Comparison of ENCODE assay signal across 23 cellular contexts in the genomic region with DNA sequence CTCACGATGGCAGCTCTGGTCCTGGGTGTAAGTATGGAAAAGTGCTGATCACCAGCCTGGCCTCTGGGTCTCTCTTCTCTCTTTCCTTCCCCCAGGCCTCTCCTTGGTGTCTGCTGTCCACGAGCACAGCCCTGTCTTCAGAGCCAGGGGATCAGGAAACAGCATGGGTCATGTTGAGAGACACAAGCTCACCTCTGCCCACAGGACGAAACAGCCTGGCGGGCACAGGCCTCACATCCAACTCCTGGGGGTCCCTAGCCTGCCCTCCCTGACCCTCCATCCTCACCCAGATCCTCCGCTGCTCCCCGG.
"Had no signal": no experiment of that assay in that cellular context is flagged by ENCODE, and none has a peak within 500 bp of the region (broad histone marks: within the 10 kb centered on the region; RNA-seq: fewer than 3 reads in every experiment).

No MANE protein-coding gene starts in this region.

- H3K9me3 Mint-ChIP-seq: activated CD8-positive, alpha-beta T cell treated with anti-CD3 and anti-CD28 coated beads for 36 hours had no signal

- H3K36me3 ChIP-seq: adrenal gland, Peyer's patch, SJCRH30 had no signal

- H3K4me2 ChIP-seq: KMS-11, SK-N-SH had no signal

- DNase-seq: activated CD4-positive, alpha-beta T cell treated with anti-CD3 and anti-CD28 coated beads for 4 hours; activated CD8-positive, alpha-beta memory T cell treated with anti-CD3 and anti-CD28 coated beads, Interleukin-2, amount 50 U/mL, for 4 hours; activated CD8-positive, alpha-beta T cell treated with anti-CD3 and anti-CD28 coated beads for 36 hours; activated naive CD4-positive, alpha-beta T cell treated with anti-CD3 and anti-CD28 coated beads, Interleukin-2, amount 50 U/mL, for 16 hours; activated naive CD8-positive, alpha-beta T cell treated with anti-CD3 and anti-CD28 coated beads, Interleukin-2, amount 10 ng/mL, durations not matched to agents 7 days and 5 days; aorta; central memory CD4-positive, alpha-beta T cell; NCI-H1092 treated with DMSO at 0.1 percent for 48 hours; NCI-H1436; NCI-H187; NCI-H2081; NCI-H510A treated with DMSO at 0.1 percent for 48 hours; NK-92 treated with Interleukin-12 subunit alpha and Interleukin-12 subunit beta, amount 100 ng/mL, for 24 hours; OCI-M1; Peyer's patch; Right ventricle myocardium superior; SJCRH30; SK-N-SH; T-helper 1 cell had no signal

- H3K36me3 Mint-ChIP-seq: activated naive CD8-positive, alpha-beta T cell treated with anti-CD3 and anti-CD28 coated beads, Interleukin-2, amount 10 ng/mL, durations not matched to agents 7 days and 5 days had no signal

- H3K4me1 Mint-ChIP-seq: activated naive CD8-positive, alpha-beta T cell treated with anti-CD3 and anti-CD28 coated beads, Interleukin-2, amount 10 ng/mL, durations not matched to agents 7 days and 5 days had no signal

- H3K4me3 ChIP-seq: adrenal gland, Peyer's patch, SJCRH30 had no signal

- H3K4me3 Mint-ChIP-seq: activated CD8-positive, alpha-beta T cell treated with anti-CD3 and anti-CD28 coated beads for 36 hours; activated naive CD8-positive, alpha-beta T cell treated with anti-CD3 and anti-CD28 coated beads, Interleukin-2, amount 10 ng/mL, durations not matched to agents 7 days and 5 days had no signal

- H3K27me3 ChIP-seq: adrenal gland, Peyer's patch, SJCRH30 had no signal

- H3K27ac Mint-ChIP-seq: activated CD8-positive, alpha-beta T cell treated with anti-CD3 and anti-CD28 coated beads for 36 hours; activated naive CD8-positive, alpha-beta T cell treated with anti-CD3 and anti-CD28 coated beads, Interleukin-2, amount 10 ng/mL, durations not matched to agents 7 days and 5 days had no signal

- H3K27ac ChIP-seq: adrenal gland, KMS-11, Peyer's patch, RWPE1, SJCRH30 had no signal

- H3K9me2 ChIP-seq: SK-N-SH had no signal

- H3K4me1 ChIP-seq: adrenal gland, Peyer's patch, SJCRH30 had no signal

- ATAC-seq: activated CD4-positive, CD25-positive, alpha-beta regulatory T cell treated with anti-CD3 and anti-CD28 coated beads, Interleukin-2, amount 50 U/mL, for 24 hours; activated CD8-positive, alpha-beta T cell treated with anti-CD3 and anti-CD28 coated beads for 36 hours had no signal

- H3K9me3 ChIP-seq: adrenal gland, Peyer's patch, SJCRH30, SK-N-SH had no signal
